Comparison of ENCODE assay signal across 1 cellular context in the genomic region with DNA sequence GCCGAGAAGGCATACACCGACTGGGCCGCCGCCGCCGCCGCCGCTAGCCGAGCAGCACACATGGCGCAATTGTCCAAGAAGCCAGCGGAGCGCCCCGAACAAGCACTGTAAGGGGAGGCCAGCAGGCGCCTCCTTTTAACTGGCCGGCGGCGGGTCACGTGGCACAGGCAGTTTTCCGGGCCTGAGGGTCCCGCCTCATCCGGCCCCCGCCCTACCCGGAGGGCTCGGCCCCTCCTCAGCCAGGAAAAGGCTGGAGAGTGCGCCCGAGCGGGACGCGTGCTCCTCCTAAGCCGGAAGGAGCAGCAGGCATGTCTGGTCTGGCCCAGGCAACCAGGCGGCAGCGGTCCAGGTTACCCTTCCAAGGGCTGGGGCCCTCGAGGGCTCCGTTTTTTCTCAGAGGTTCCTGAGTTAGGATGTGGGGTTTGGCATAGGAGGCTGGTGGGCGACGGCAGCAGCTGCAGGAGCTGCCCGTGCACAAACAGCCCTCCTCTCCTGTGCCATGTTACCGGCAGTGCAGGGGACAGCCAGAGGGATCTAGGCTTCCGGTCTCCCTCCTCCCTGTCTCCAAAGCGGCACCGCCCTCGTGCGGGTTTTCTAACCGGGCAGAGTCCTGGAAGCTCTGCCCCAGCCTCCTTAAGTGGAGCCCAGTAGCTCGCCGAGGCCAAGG.
A peak's percentile ranks its signal among the peaks of the same experiment; 100 is the strongest.
TF ChIP-seq lines count a peak whose summit lies in the region.

A gene (minus strand): TSS at position 137 of the 667 bp plus-strand sequence. CDS start 75 bp downstream, at position 62.

TF ChIP-seq in HEK293, 187 proteins besides CTCF, POLR2A, EP300 and RAD21 (continued from another document and continues in another):
- TF ChIP-seq, protein P1, sequence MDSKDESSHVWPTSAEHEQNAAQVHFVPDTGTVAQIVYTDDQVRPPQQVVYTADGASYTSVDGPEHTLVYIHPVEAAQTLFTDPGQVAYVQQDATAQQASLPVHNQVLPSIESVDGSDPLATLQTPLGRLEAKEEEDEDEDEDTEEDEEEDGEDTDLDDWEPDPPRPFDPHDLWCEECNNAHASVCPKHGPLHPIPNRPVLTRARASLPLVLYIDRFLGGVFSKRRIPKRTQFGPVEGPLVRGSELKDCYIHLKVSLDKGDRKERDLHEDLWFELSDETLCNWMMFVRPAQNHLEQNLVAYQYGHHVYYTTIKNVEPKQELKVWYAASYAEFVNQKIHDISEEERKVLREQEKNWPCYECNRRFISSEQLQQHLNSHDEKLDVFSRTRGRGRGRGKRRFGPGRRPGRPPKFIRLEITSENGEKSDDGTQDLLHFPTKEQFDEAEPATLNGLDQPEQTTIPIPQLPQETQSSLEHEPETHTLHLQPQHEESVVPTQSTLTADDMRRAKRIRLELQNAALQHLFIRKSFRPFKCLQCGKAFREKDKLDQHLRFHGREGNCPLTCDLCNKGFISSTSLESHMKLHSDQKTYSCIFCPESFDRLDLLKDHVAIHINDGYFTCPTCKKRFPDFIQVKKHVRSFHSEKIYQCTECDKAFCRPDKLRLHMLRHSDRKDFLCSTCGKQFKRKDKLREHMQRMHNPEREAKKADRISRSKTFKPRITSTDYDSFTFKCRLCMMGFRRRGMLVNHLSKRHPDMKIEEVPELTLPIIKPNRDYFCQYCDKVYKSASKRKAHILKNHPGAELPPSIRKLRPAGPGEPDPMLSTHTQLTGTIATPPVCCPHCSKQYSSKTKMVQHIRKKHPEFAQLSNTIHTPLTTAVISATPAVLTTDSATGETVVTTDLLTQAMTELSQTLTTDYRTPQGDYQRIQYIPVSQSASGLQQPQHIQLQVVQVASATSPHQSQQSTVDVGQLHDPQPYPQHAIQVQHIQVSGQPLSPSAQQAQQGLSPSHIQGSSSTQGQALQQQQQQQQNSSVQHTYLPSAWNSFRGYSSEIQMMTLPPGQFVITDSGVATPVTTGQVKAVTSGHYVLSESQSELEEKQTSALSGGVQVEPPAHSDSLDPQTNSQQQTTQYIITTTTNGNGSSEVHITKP (tag by site-specific recombination; IDR thresholded peaks at IDR 0.05), result peak; percentile 66
- TF ChIP-seq ZNF677 (tag by site-specific recombination; IDR thresholded peaks at IDR 0.05), result no peak
- no peak for TF ChIP-seq ZNF768 (tag by site-specific recombination; IDR thresholded peaks at IDR 0.05)
- TF ChIP-seq, protein P2, sequence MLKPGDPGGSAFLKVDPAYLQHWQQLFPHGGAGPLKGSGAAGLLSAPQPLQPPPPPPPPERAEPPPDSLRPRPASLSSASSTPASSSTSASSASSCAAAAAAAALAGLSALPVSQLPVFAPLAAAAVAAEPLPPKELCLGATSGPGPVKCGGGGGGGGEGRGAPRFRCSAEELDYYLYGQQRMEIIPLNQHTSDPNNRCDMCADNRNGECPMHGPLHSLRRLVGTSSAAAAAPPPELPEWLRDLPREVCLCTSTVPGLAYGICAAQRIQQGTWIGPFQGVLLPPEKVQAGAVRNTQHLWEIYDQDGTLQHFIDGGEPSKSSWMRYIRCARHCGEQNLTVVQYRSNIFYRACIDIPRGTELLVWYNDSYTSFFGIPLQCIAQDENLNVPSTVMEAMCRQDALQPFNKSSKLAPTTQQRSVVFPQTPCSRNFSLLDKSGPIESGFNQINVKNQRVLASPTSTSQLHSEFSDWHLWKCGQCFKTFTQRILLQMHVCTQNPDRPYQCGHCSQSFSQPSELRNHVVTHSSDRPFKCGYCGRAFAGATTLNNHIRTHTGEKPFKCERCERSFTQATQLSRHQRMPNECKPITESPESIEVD (tag by site-specific recombination; IDR thresholded peaks at IDR 0.05), result no peak
- TF ChIP-seq ZNF354C (tag by site-specific recombination; IDR thresholded peaks at IDR 0.05; ENCODE audit: borderline replicate concordance, low read depth), result no peak
- no peak for TF ChIP-seq ZNF202 (tag by site-specific recombination; IDR thresholded peaks at IDR 0.05; ENCODE audit: borderline replicate concordance)
- TF ChIP-seq ZNF311 (tag by site-specific recombination; IDR thresholded peaks at IDR 0.05; ENCODE audit: borderline replicate concordance), result no peak
- no peak for TF ChIP-seq ZBTB1 (tag by site-specific recombination; IDR thresholded peaks at IDR 0.05)
- peak; percentile 90; the same call in 1 of the 2 replicates for TF ChIP-seq ZNF394 (tag by site-specific recombination; IDR thresholded peaks at IDR 0.05; ENCODE audit: borderline replicate concordance)
- TF ChIP-seq ZNF585B (tag by site-specific recombination; IDR thresholded peaks at IDR 0.05), result no peak
- peak; percentile 68 for TF ChIP-seq ZNF2 (tag by site-specific recombination; IDR thresholded peaks at IDR 0.05)
- TF ChIP-seq ZNF184 (tag by site-specific recombination; IDR thresholded peaks at IDR 0.05), result no peak
- peak; percentile 38; the same call in 1 of the 2 replicates for TF ChIP-seq ZNF660 (tag by site-specific recombination; IDR thresholded peaks at IDR 0.05)
- TF ChIP-seq, protein P3, sequence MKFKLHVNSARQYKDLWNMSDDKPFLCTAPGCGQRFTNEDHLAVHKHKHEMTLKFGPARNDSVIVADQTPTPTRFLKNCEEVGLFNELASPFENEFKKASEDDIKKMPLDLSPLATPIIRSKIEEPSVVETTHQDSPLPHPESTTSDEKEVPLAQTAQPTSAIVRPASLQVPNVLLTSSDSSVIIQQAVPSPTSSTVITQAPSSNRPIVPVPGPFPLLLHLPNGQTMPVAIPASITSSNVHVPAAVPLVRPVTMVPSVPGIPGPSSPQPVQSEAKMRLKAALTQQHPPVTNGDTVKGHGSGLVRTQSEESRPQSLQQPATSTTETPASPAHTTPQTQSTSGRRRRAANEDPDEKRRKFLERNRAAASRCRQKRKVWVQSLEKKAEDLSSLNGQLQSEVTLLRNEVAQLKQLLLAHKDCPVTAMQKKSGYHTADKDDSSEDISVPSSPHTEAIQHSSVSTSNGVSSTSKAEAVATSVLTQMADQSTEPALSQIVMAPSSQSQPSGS (tag by site-specific recombination; IDR thresholded peaks at IDR 0.05; ENCODE audit: low read depth), result no peak
- TF ChIP-seq ZNF514 (tag by site-specific recombination; IDR thresholded peaks at IDR 0.05), result no peak
- TF ChIP-seq ZFP37 (tag by site-specific recombination; IDR thresholded peaks at IDR 0.05), result peak; percentile 73; the same call in 1 of the 2 replicates
- TF ChIP-seq SETDB1 (IDR thresholded peaks at IDR 0.05; ENCODE audit: insufficient read length, low read length), result no peak
- no peak for TF ChIP-seq ZNF626 (tag by site-specific recombination; IDR thresholded peaks at IDR 0.05)
- no peak for TF ChIP-seq REPIN1 (tag by site-specific recombination; IDR thresholded peaks at IDR 0.05; ENCODE audit: low read depth)
- no peak for TF ChIP-seq ZNF266 (tag by site-specific recombination; IDR thresholded peaks at IDR 0.05; ENCODE audit: low read depth)
- no peak for TF ChIP-seq SALL2 (tag by site-specific recombination; IDR thresholded peaks at IDR 0.05; ENCODE audit: borderline replicate concordance)
- TF ChIP-seq, protein P4, sequence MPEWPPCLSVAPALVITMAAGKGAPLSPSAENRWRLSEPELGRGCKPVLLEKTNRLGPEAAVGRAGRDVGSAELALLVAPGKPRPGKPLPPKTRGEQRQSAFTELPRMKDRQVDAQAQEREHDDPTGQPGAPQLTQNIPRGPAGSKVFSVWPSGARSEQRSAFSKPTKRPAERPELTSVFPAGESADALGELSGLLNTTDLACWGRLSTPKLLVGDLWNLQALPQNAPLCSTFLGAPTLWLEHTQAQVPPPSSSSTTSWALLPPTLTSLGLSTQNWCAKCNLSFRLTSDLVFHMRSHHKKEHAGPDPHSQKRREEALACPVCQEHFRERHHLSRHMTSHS (tag by site-specific recombination; IDR thresholded peaks at IDR 0.05), result no peak
- TF ChIP-seq ZBTB8A (tag by site-specific recombination; IDR thresholded peaks at IDR 0.05), result peak; percentile 98
- peak; percentile 73 for TF ChIP-seq SP7 (tag by site-specific recombination; IDR thresholded peaks at IDR 0.05)
- TF ChIP-seq, protein P5, sequence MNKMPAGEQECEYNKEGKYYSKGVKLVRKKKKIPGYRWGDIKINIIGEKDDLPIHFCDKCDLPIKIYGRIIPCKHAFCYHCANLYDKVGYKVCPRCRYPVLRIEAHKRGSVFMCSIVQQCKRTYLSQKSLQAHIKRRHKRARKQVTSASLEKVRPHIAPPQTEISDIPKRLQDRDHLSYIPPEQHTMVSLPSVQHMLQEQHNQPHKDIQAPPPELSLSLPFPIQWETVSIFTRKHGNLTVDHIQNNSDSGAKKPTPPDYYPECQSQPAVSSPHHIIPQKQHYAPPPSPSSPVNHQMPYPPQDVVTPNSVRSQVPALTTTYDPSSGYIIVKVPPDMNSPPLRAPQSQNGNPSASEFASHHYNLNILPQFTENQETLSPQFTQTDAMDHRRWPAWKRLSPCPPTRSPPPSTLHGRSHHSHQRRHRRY (tag by site-specific recombination; IDR thresholded peaks at IDR 0.05), result no peak
- TF ChIP-seq, protein P6, sequence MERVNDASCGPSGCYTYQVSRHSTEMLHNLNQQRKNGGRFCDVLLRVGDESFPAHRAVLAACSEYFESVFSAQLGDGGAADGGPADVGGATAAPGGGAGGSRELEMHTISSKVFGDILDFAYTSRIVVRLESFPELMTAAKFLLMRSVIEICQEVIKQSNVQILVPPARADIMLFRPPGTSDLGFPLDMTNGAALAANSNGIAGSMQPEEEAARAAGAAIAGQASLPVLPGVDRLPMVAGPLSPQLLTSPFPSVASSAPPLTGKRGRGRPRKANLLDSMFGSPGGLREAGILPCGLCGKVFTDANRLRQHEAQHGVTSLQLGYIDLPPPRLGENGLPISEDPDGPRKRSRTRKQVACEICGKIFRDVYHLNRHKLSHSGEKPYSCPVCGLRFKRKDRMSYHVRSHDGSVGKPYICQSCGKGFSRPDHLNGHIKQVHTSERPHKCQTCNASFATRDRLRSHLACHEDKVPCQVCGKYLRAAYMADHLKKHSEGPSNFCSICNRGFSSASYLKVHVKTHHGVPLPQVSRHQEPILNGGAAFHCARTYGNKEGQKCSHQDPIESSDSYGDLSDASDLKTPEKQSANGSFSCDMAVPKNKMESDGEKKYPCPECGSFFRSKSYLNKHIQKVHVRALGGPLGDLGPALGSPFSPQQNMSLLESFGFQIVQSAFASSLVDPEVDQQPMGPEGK (tag by site-specific recombination; IDR thresholded peaks at IDR 0.05), result peak; percentile 93
- TF ChIP-seq, protein P7, sequence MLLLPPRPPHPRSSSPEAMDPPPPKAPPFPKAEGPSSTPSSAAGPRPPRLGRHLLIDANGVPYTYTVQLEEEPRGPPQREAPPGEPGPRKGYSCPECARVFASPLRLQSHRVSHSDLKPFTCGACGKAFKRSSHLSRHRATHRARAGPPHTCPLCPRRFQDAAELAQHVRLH (tag by site-specific recombination; IDR thresholded peaks at IDR 0.05), result no peak
- no peak for TF ChIP-seq ZNF558 (tag by site-specific recombination; IDR thresholded peaks at IDR 0.05)
- TF ChIP-seq, protein P8, sequence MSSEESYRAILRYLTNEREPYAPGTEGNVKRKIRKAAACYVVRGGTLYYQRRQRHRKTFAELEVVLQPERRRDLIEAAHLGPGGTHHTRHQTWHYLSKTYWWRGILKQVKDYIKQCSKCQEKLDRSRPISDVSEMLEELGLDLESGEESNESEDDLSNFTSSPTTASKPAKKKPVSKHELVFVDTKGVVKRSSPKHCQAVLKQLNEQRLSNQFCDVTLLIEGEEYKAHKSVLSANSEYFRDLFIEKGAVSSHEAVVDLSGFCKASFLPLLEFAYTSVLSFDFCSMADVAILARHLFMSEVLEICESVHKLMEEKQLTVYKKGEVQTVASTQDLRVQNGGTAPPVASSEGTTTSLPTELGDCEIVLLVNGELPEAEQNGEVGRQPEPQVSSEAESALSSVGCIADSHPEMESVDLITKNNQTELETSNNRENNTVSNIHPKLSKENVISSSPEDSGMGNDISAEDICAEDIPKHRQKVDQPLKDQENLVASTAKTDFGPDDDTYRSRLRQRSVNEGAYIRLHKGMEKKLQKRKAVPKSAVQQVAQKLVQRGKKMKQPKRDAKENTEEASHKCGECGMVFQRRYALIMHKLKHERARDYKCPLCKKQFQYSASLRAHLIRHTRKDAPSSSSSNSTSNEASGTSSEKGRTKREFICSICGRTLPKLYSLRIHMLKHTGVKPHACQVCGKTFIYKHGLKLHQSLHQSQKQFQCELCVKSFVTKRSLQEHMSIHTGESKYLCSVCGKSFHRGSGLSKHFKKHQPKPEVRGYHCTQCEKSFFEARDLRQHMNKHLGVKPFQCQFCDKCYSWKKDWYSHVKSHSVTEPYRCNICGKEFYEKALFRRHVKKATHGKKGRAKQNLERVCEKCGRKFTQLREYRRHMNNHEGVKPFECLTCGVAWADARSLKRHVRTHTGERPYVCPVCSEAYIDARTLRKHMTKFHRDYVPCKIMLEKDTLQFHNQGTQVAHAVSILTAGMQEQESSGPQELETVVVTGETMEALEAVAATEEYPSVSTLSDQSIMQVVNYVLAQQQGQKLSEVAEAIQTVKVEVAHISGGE (tag by site-specific recombination; conservative IDR thresholded peaks at IDR 0.05; ENCODE audit: low read depth), result peak; percentile 93
- no peak for TF ChIP-seq ZNF624 (tag by site-specific recombination; IDR thresholded peaks at IDR 0.05)
- TF ChIP-seq, protein P9, sequence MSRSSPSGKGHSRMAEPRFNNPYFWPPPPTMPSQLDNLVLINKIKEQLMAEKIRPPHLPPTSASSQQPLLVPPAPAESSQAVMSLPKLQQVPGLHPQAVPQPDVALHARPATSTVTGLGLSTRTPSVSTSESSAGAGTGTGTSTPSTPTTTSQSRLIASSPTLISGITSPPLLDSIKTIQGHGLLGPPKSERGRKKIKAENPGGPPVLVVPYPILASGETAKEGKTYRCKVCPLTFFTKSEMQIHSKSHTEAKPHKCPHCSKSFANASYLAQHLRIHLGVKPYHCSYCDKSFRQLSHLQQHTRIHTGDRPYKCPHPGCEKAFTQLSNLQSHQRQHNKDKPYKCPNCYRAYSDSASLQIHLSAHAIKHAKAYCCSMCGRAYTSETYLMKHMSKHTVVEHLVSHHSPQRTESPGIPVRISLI (tag by site-specific recombination; IDR thresholded peaks at IDR 0.05), result no peak
- TF ChIP-seq ZNF140 (tag by site-specific recombination; IDR thresholded peaks at IDR 0.05), result no peak
- TF ChIP-seq ZBTB20 (tag by site-specific recombination; IDR thresholded peaks at IDR 0.05), result peak; percentile 90
- TF ChIP-seq ZNF473 (tag by site-specific recombination; IDR thresholded peaks at IDR 0.05), result no peak
- TF ChIP-seq, protein P10, sequence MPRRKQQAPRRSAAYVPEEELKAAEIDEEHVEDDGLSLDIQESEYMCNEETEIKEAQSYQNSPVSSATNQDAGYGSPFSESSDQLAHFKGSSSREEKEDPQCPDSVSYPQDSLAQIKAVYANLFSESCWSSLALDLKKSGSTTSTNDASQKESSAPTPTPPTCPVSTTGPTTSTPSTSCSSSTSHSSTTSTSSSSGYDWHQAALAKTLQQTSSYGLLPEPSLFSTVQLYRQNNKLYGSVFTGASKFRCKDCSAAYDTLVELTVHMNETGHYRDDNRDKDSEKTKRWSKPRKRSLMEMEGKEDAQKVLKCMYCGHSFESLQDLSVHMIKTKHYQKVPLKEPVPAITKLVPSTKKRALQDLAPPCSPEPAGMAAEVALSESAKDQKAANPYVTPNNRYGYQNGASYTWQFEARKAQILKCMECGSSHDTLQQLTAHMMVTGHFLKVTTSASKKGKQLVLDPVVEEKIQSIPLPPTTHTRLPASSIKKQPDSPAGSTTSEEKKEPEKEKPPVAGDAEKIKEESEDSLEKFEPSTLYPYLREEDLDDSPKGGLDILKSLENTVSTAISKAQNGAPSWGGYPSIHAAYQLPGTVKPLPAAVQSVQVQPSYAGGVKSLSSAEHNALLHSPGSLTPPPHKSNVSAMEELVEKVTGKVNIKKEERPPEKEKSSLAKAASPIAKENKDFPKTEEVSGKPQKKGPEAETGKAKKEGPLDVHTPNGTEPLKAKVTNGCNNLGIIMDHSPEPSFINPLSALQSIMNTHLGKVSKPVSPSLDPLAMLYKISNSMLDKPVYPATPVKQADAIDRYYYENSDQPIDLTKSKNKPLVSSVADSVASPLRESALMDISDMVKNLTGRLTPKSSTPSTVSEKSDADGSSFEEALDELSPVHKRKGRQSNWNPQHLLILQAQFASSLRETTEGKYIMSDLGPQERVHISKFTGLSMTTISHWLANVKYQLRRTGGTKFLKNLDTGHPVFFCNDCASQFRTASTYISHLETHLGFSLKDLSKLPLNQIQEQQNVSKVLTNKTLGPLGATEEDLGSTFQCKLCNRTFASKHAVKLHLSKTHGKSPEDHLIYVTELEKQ (tag by site-specific recombination; IDR thresholded peaks at IDR 0.05; ENCODE audit: borderline replicate concordance), result no peak
